Comparison of ENCODE assay signal across 3 cellular contexts in the genomic region with DNA sequence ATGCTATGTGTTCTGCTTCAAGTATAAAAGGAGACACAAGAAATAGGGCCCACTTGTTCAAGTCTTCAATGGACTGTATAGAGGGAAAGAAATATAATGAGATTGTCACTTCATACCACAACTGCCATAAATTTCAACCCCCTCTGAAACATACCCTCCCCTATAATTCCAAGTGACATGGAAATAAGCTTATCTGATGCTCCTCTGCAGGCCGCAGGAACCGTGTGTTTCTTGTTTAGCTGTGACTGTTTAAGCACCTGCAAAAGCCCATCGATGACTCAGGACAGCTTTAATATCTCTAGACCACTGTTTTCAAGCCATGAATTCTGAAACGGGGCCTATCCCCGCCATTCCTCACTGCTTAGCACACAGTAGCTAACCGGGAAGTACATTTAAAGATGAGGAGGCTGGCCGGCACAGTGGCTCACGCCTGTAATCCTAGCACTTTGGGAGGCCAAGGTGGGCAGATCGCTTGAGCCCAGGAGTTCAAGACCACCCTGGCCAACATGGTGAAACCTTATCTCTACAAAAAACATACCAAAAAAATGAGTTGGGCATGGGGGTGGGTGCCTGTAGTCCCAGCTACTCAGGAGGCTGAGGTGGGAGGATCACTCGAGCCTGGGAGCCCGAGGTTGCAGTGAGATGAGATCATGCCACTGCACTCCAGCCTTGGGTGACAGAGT.
TF ChIP-seq lines count a peak whose summit lies in the region.

No MANE protein-coding gene starts in this region.

TF ChIP-seq in SK-N-SH, 30 proteins besides CTCF, POLR2A, EP300 and RAD21:
- TF ChIP-seq, protein P1, sequence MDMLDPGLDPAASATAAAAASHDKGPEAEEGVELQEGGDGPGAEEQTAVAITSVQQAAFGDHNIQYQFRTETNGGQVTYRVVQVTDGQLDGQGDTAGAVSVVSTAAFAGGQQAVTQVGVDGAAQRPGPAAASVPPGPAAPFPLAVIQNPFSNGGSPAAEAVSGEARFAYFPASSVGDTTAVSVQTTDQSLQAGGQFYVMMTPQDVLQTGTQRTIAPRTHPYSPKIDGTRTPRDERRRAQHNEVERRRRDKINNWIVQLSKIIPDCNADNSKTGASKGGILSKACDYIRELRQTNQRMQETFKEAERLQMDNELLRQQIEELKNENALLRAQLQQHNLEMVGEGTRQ (IDR thresholded peaks at IDR 0.05; ENCODE audit: borderline replicate concordance, low read depth, low read length) = no peak
- peak; percentile 46; the same call in 1 of the 2 replicates for TF ChIP-seq GATA2 (CRISPR knock-in tag; IDR thresholded peaks at IDR 0.05)
- no peak for TF ChIP-seq RFX5 (IDR thresholded peaks at IDR 0.05; ENCODE audit: low read length)

TF ChIP-seq in SK-N-SH treated with all-trans-retinoic acid at 6 μM for 48 hours, 23 proteins besides CTCF, POLR2A, EP300 and RAD21 (continued from another document):
- no peak for TF ChIP-seq BACH2 (CRISPR knock-in tag; IDR thresholded peaks at IDR 0.05; ENCODE audit: borderline replicate concordance)
- TF ChIP-seq ZNF70 (CRISPR knock-in tag; IDR thresholded peaks at IDR 0.05) = no peak
- TF ChIP-seq ZFP3 (CRISPR knock-in tag; IDR thresholded peaks at IDR 0.05) = no peak
- TF ChIP-seq PPARA (CRISPR knock-in tag; IDR thresholded peaks at IDR 0.05; ENCODE audit: borderline replicate concordance) = no peak
- TF ChIP-seq, protein P2, sequence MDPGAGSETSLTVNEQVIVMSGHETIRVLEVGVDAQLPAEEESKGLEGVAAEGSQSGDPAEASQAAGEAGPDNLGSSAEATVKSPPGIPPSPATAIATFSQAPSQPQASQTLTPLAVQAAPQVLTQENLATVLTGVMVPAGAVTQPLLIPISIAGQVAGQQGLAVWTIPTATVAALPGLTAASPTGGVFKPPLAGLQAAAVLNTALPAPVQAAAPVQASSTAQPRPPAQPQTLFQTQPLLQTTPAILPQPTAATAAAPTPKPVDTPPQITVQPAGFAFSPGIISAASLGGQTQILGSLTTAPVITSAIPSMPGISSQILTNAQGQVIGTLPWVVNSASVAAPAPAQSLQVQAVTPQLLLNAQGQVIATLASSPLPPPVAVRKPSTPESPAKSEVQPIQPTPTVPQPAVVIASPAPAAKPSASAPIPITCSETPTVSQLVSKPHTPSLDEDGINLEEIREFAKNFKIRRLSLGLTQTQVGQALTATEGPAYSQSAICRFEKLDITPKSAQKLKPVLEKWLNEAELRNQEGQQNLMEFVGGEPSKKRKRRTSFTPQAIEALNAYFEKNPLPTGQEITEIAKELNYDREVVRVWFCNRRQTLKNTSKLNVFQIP (CRISPR knock-in tag; IDR thresholded peaks at IDR 0.05; ENCODE audit: borderline replicate concordance, low read depth) = no peak
- TF ChIP-seq, protein P3, sequence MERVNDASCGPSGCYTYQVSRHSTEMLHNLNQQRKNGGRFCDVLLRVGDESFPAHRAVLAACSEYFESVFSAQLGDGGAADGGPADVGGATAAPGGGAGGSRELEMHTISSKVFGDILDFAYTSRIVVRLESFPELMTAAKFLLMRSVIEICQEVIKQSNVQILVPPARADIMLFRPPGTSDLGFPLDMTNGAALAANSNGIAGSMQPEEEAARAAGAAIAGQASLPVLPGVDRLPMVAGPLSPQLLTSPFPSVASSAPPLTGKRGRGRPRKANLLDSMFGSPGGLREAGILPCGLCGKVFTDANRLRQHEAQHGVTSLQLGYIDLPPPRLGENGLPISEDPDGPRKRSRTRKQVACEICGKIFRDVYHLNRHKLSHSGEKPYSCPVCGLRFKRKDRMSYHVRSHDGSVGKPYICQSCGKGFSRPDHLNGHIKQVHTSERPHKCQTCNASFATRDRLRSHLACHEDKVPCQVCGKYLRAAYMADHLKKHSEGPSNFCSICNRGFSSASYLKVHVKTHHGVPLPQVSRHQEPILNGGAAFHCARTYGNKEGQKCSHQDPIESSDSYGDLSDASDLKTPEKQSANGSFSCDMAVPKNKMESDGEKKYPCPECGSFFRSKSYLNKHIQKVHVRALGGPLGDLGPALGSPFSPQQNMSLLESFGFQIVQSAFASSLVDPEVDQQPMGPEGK (CRISPR knock-in tag; IDR thresholded peaks at IDR 0.05; ENCODE audit: borderline replicate concordance) = no peak
- no peak for TF ChIP-seq TCF4 (CRISPR knock-in tag; IDR thresholded peaks at IDR 0.05; ENCODE audit: borderline replicate concordance)
- no peak for TF ChIP-seq ZNF565 (CRISPR knock-in tag; conservative IDR thresholded peaks at IDR 0.05; ENCODE audit: low read depth)
- no peak for TF ChIP-seq ESRRG (CRISPR knock-in tag; IDR thresholded peaks at IDR 0.05)
- no peak for TF ChIP-seq ZFP30 (CRISPR knock-in tag; IDR thresholded peaks at IDR 0.05)
- no peak for TF ChIP-seq ZNF8 (CRISPR knock-in tag; IDR thresholded peaks at IDR 0.05)
- TF ChIP-seq ZC3H10 (CRISPR knock-in tag; IDR thresholded peaks at IDR 0.05) = no peak
- no peak for TF ChIP-seq GLIS3 (CRISPR knock-in tag; IDR thresholded peaks at IDR 0.05)
- TF ChIP-seq ARNTL (CRISPR knock-in tag; IDR thresholded peaks at IDR 0.05; ENCODE audit: borderline replicate concordance, low read depth) = no peak
- TF ChIP-seq CSDC2 (CRISPR knock-in tag; IDR thresholded peaks at IDR 0.05) = no peak
- TF ChIP-seq RARB (CRISPR knock-in tag; IDR thresholded peaks at IDR 0.05) = no peak
- TF ChIP-seq OSR1 (CRISPR knock-in tag; IDR thresholded peaks at IDR 0.05) = no peak
- TF ChIP-seq CSRNP3 (CRISPR knock-in tag; IDR thresholded peaks at IDR 0.05) = no peak

TF ChIP-seq in WTC11, 78 proteins besides CTCF, POLR2A, EP300 and RAD21:
- TF ChIP-seq FOXP4 (CRISPR knock-in tag; IDR thresholded peaks at IDR 0.05) (no peak), PRDM15 (CRISPR knock-in tag; IDR thresholded peaks at IDR 0.05) (no peak), ZNF671 (CRISPR knock-in tag; IDR thresholded peaks at IDR 0.05) (no peak), MXD4 (CRISPR knock-in tag; IDR thresholded peaks at IDR 0.05; ENCODE audit: borderline replicate concordance) (no peak), ARID4B (CRISPR knock-in tag; IDR thresholded peaks at IDR 0.05; ENCODE audit: borderline replicate concordance) (no peak), JUN (CRISPR knock-in tag; IDR thresholded peaks at IDR 0.05) (no peak), ELF4 (CRISPR knock-in tag; IDR thresholded peaks at IDR 0.05; ENCODE audit: low read depth) (no peak), NFE2L1 (CRISPR knock-in tag; IDR thresholded peaks at IDR 0.05) (no peak), CREB1 (CRISPR knock-in tag; IDR thresholded peaks at IDR 0.05) (no peak), OVOL2 (CRISPR knock-in tag; IDR thresholded peaks at IDR 0.05; ENCODE audit: borderline replicate concordance) (no peak), HMGA2 (CRISPR knock-in tag; IDR thresholded peaks at IDR 0.05) (no peak), ZBTB21 (CRISPR knock-in tag; IDR thresholded peaks at IDR 0.05; ENCODE audit: borderline replicate concordance) (no peak), TEAD1 (CRISPR knock-in tag; IDR thresholded peaks at IDR 0.05) (no peak), E2F4 (CRISPR knock-in tag; IDR thresholded peaks at IDR 0.05; ENCODE audit: borderline replicate concordance, low read depth) (no peak), ESRRA (CRISPR knock-in tag; IDR thresholded peaks at IDR 0.05; ENCODE audit: borderline replicate concordance) (no peak)
- TF ChIP-seq, protein P4, sequence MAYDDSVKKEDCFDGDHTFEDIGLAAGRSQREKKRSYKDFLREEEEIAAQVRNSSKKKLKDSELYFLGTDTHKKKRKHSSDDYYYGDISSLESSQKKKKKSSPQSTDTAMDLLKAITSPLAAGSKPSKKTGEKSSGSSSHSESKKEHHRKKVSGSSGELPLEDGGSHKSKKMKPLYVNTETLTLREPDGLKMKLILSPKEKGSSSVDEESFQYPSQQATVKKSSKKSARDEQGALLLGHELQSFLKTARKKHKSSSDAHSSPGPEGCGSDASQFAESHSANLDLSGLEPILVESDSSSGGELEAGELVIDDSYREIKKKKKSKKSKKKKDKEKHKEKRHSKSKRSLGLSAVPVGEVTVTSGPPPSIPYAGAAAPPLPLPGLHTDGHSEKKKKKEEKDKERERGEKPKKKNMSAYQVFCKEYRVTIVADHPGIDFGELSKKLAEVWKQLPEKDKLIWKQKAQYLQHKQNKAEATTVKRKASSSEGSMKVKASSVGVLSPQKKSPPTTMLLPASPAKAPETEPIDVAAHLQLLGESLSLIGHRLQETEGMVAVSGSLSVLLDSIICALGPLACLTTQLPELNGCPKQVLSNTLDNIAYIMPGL (CRISPR knock-in tag; IDR thresholded peaks at IDR 0.05) = no peak
- TF ChIP-seq, protein P5, sequence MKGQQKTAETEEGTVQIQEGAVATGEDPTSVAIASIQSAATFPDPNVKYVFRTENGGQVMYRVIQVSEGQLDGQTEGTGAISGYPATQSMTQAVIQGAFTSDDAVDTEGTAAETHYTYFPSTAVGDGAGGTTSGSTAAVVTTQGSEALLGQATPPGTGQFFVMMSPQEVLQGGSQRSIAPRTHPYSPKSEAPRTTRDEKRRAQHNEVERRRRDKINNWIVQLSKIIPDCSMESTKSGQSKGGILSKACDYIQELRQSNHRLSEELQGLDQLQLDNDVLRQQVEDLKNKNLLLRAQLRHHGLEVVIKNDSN (CRISPR knock-in tag; IDR thresholded peaks at IDR 0.05) = no peak
